Comparison of ENCODE assay signal across 19 cellular contexts in genomic region chr20:40637176-40637575, GRCh38. TPM values are rescaled to one million over a fixed set of nuclear protein-coding genes. Genes with fewer than 3 reads are reported as not detected.
DNase-seq lines count a peak whose midpoint lies in the region; ATAC-seq and TF ChIP-seq lines count a peak whose summit lies in the region.
"Had no signal": no experiment of that assay in that cellular context is flagged by ENCODE, and none has a peak within 500 bp of the region (broad histone marks: within the 10 kb centered on the region; RNA-seq: fewer than 3 reads in every experiment).

No MANE protein-coding gene starts in this region.

- no peak overlapping the region for H3K27ac Mint-ChIP-seq in type B pancreatic cell
- H3K27ac Mint-ChIP-seq: CD4-positive, CD25-positive, alpha-beta regulatory T cell; CD8-positive, alpha-beta memory T cell; IgD-negative memory B cell had no signal

- H3K4me1 ChIP-seq in RWPE2 (ENCODE audit: insufficient read depth, poor library complexity, severe bottlenecking) = no peaks in the 10 kb centered on the region
- H3K4me1 ChIP-seq: BE2C had no signal

- no peaks in the 10 kb centered on the region for H3K36me3 Mint-ChIP-seq in type B pancreatic cell
- H3K36me3 Mint-ChIP-seq: CD4-positive, CD25-positive, alpha-beta regulatory T cell; CD8-positive, alpha-beta memory T cell; IgD-negative memory B cell had no signal

- TF ChIP-seq CTCF in RWPE2 (IDR thresholded peaks at IDR 0.05; ENCODE audit: poor library complexity, severe bottlenecking) = no peak
- no peak for TF ChIP-seq CTCF in type B pancreatic cell (conservative IDR thresholded peaks at IDR 0.05)
- no peak for TF ChIP-seq CTCF in dorsolateral prefrontal cortex (IDR thresholded peaks at IDR 0.05 in 54 of 56, conservative IDR thresholded peaks at IDR 0.05 in 2 of 56; ENCODE audit: low read depth in 1 of 56, partially characterized antibody in 56 of 56)

- H3K27ac ChIP-seq in RWPE2 (ENCODE audit: poor library complexity, severe bottlenecking) (no peak overlapping the region), dorsolateral prefrontal cortex (no peak overlapping the region)
- H3K27ac ChIP-seq: GM23248 had no signal

- no peaks in the 10 kb centered on the region for H3K9me3 ChIP-seq in RWPE2 (ENCODE audit: severe bottlenecking)
- H3K9me3 ChIP-seq: BE2C had no signal

- H3K4me3 ChIP-seq in RWPE2 (ENCODE audit: severe bottlenecking) (no peak overlapping the region), dorsolateral prefrontal cortex (no peak overlapping the region)
- H3K4me3 ChIP-seq: GM23248 had no signal

- H3K4me1 Mint-ChIP-seq in type B pancreatic cell (ENCODE audit: unreplicated experiment) = peaks cover 2% of the 10 kb centered on the region
- H3K4me1 Mint-ChIP-seq: CD4-positive, CD25-positive, alpha-beta regulatory T cell; CD8-positive, alpha-beta memory T cell had no signal

- intact Hi-C loops in dorsolateral prefrontal cortex (cut with DNase I) = no loop called here

- peaks cover 6% of the 10 kb centered on the region for H3K27me3 Mint-ChIP-seq in type B pancreatic cell

- H3K9me3 Mint-ChIP-seq in type B pancreatic cell = peaks cover 4% of the 10 kb centered on the region
- H3K9me3 Mint-ChIP-seq: CD8-positive, alpha-beta memory T cell; IgD-negative memory B cell had no signal

- no peaks in the 10 kb centered on the region for H3K27me3 ChIP-seq in RWPE2 (ENCODE audit: insufficient read depth, poor library complexity, severe bottlenecking)
- peaks cover 0 to 9% (median 0%) of the 10 kb centered on the region in 45 donors for H3K27me3 ChIP-seq in dorsolateral prefrontal cortex
- H3K27me3 ChIP-seq: BE2C had no signal

- DNase-seq in RWPE2 (ENCODE audit: low spot score) (peak; percentile 39), left lobe of liver (ENCODE audit: low spot score) (peak; percentile 15), type B pancreatic cell (ENCODE audit: extremely low spot score, unreplicated experiment) (peak; percentile 13), SHP77 treated with DMSO at 0.1 percent for 48 hours (lab: John Stamatoyannopoulos, UW) (no peak), dorsolateral prefrontal cortex (no peak)
- peak; percentile 2 for DNase-seq in activated CD8-positive, alpha-beta memory T cell treated with anti-CD3 and anti-CD28 coated beads, Interleukin-2, amount 50 U/mL, for 48 hours
- DNase-seq: ACHN; BE2C; C1 segment of cervical spinal cord; CD4-positive, CD25-positive, alpha-beta regulatory T cell; CD8-positive, alpha-beta memory T cell; COR-L47; DMS 273 treated with DMSO at 0.1 percent for 48 hours; DMS53; GM23248; HCEC 1CT had no signal

- ATAC-seq in RWPE2 (ENCODE audit: low read depth) (no peak), left lobe of liver (no peak), HG03159 (IDR thresholded peaks at IDR 0.05; ENCODE audit: unreplicated experiment) (no peak)
- ATAC-seq: HepG2 had no signal

- no peak overlapping the region for H3K4me3 Mint-ChIP-seq in type B pancreatic cell
- H3K4me3 Mint-ChIP-seq: CD4-positive, CD25-positive, alpha-beta regulatory T cell; CD8-positive, alpha-beta memory T cell; IgD-negative memory B cell had no signal

- H3K36me3 ChIP-seq in RWPE2 (ENCODE audit: low read depth) = no peaks in the 10 kb centered on the region
- H3K36me3 ChIP-seq: BE2C had no signal

RNA-seq across cellular contexts. Expression of gene MAFB, which starts 51.9 kb away (rescaled TPM):
- total RNA-seq in left lobe of liver (35.3 TPM), type B pancreatic cell (ENCODE audit: low replicate concordance) (104 and 114 TPM in 2 replicates), dorsolateral prefrontal cortex (10 to 100 TPM in 113 of 120 experiments, 1 to 10 TPM in 7; 5.9 to 32.8 (median 14.7) TPM)
- total RNA-seq: CD4-positive, CD25-positive, alpha-beta regulatory T cell had no signal

Comparison
In these comparisons a context has a peak if more than half of its experiments do, and no peak if none do; other contexts are left out.
1. DNase-seq: peak in RWPE2 (single experiment), activated CD8-positive, alpha-beta memory T cell treated with anti-CD3 and anti-CD28 coated beads, Interleukin-2, amount 50 U/mL, for 48 hours (single experiment), left lobe of liver (single experiment) and type B pancreatic cell (single experiment); none in SHP77 treated with DMSO at 0.1 percent for 48 hours (single experiment) and dorsolateral prefrontal cortex (0 of 10).